Comparison of ENCODE assay signal across 19 cellular contexts in genomic region chr6:25511386-25511785, GRCh38.
"Had no signal": no experiment of that assay in that cellular context is flagged by ENCODE, and none has a peak within 500 bp of the region (broad histone marks: within the 10 kb centered on the region; RNA-seq: fewer than 3 reads in every experiment).

No MANE protein-coding gene starts in this region.

- H3K36me3 Mint-ChIP-seq: immature natural killer cell had no signal

- H3K36me3 ChIP-seq: neutrophil had no signal

- H3K27ac ChIP-seq: ascending aorta, lower lobe of right lung, neutrophil, spleen, upper lobe of left lung, VCaP had no signal

- H3K4me1 Mint-ChIP-seq: activated CD4-positive, alpha-beta T cell treated with anti-CD3 and anti-CD28 coated beads for 36 hours; activated naive CD8-positive, alpha-beta T cell treated with anti-CD3 and anti-CD28 coated beads, Interleukin-2, amount 10 ng/mL, durations not matched to agents 7 days and 5 days; immature natural killer cell had no signal

- H3K4me3 ChIP-seq: ascending aorta, lower lobe of right lung, mucosa of descending colon, spleen, upper lobe of left lung had no signal

- DNase-seq: activated CD4-positive, alpha-beta T cell treated with anti-CD3 and anti-CD28 coated beads for 36 hours; activated CD8-positive, alpha-beta memory T cell treated with anti-CD3 and anti-CD28 coated beads, Interleukin-2, amount 50 U/mL, for 4 hours; activated CD8-positive, alpha-beta T cell treated with anti-CD3 and anti-CD28 coated beads for 36 hours; activated naive CD8-positive, alpha-beta T cell treated with anti-CD3 and anti-CD28 coated beads, Interleukin-2, amount 10 ng/mL, durations not matched to agents 7 days and 5 days; glutamatergic neuron; immature natural killer cell; left cardiac atrium; lower lobe of right lung; mucosa of descending colon; naive thymus-derived CD8-positive, alpha-beta T cell; right cardiac atrium; spleen; stimulated activated CD4-positive, alpha-beta T cell treated with anti-CD3 and anti-CD28 coated beads, Interleukin-1b, Interleukin-23, amount 100 ng/mL, for 48 hours; stimulated activated naive CD4-positive, alpha-beta T cell; T-helper 9 cell; upper lobe of left lung had no signal

- H3K9me3 Mint-ChIP-seq: activated CD8-positive, alpha-beta T cell treated with anti-CD3 and anti-CD28 coated beads for 36 hours; activated naive CD8-positive, alpha-beta T cell treated with anti-CD3 and anti-CD28 coated beads, Interleukin-2, amount 10 ng/mL, durations not matched to agents 7 days and 5 days; immature natural killer cell; naive thymus-derived CD8-positive, alpha-beta T cell had no signal

- H3K27me3 ChIP-seq: ascending aorta, neutrophil, spleen, upper lobe of left lung had no signal

- H3K27me3 Mint-ChIP-seq: activated CD4-positive, alpha-beta T cell treated with anti-CD3 and anti-CD28 coated beads for 36 hours; activated CD8-positive, alpha-beta T cell treated with anti-CD3 and anti-CD28 coated beads for 36 hours; activated naive CD8-positive, alpha-beta T cell treated with anti-CD3 and anti-CD28 coated beads, Interleukin-2, amount 10 ng/mL, durations not matched to agents 7 days and 5 days; naive thymus-derived CD8-positive, alpha-beta T cell had no signal

- H3K9me3 ChIP-seq: ascending aorta, lower lobe of right lung, mucosa of descending colon, neutrophil, spleen, upper lobe of left lung had no signal

- H3K27ac Mint-ChIP-seq: activated CD4-positive, alpha-beta T cell treated with anti-CD3 and anti-CD28 coated beads for 36 hours; activated CD8-positive, alpha-beta T cell treated with anti-CD3 and anti-CD28 coated beads for 36 hours; activated naive CD8-positive, alpha-beta T cell treated with anti-CD3 and anti-CD28 coated beads, Interleukin-2, amount 10 ng/mL, durations not matched to agents 7 days and 5 days; immature natural killer cell had no signal

- ATAC-seq: activated CD4-positive, alpha-beta T cell treated with anti-CD3 and anti-CD28 coated beads for 36 hours; activated CD8-positive, alpha-beta T cell treated with anti-CD3 and anti-CD28 coated beads for 36 hours; left cardiac atrium; lower lobe of right lung; mucosa of descending colon; naive thymus-derived CD8-positive, alpha-beta T cell; right cardiac atrium had no signal

- H3K4me3 Mint-ChIP-seq: activated CD4-positive, alpha-beta T cell treated with anti-CD3 and anti-CD28 coated beads for 36 hours; activated CD8-positive, alpha-beta T cell treated with anti-CD3 and anti-CD28 coated beads for 36 hours; activated naive CD8-positive, alpha-beta T cell treated with anti-CD3 and anti-CD28 coated beads, Interleukin-2, amount 10 ng/mL, durations not matched to agents 7 days and 5 days; immature natural killer cell; naive thymus-derived CD8-positive, alpha-beta T cell had no signal

- H3K4me1 ChIP-seq: ascending aorta, lower lobe of right lung, spleen, upper lobe of left lung had no signal
